8 cellular contexts compared by ENCODE assay signal in genomic region chr15:51227967-51228783, GRCh38.
A peak's percentile ranks its signal among the peaks of the same experiment; 100 is the strongest.
DNase-seq lines count a peak whose midpoint lies in the region; ATAC-seq and TF ChIP-seq lines count a peak whose summit lies in the region.

No MANE protein-coding gene starts in this region.

- H3K9me3 ChIP-seq in BLaER1 (no peaks in the 10 kb centered on the region), OCI-LY3 (ENCODE audit: insufficient read depth, low read length) (no peaks in the 10 kb centered on the region)

- H3K79me2 ChIP-seq in OCI-LY3 (ENCODE audit: low read length): no peaks in the 10 kb centered on the region

- ATAC-seq in GM18907 (IDR thresholded peaks at IDR 0.05; ENCODE audit: unreplicated experiment): peak; percentile 91
- ATAC-seq in HG03045 (IDR thresholded peaks at IDR 0.05; ENCODE audit: unreplicated experiment): peak; percentile 81
- ATAC-seq in left colon: no peak

- H3K9me3 Mint-ChIP-seq in type B pancreatic cell: no peaks in the 10 kb centered on the region

- H3K4me3 Mint-ChIP-seq in type B pancreatic cell: no peak overlapping the region

- peak overlapping the region; percentile 55 for H3K4me2 ChIP-seq in BLaER1
- H3K4me2 ChIP-seq in OCI-LY3 (ENCODE audit: low read length): peak overlapping the region; percentile 61

- H2AFZ ChIP-seq in OCI-LY3 (ENCODE audit: low read depth, low read length): no peak overlapping the region

- H3K4me3 ChIP-seq in BLaER1 (no peak overlapping the region), OCI-LY3 (ENCODE audit: low read length) (0 out of 2 replicates have a peak overlapping the region, but pooled peaks have one; percentile 5)

- H3K27ac Mint-ChIP-seq in type B pancreatic cell: no peak overlapping the region

- H3K9ac ChIP-seq in BLaER1 (no peak overlapping the region), OCI-LY3 (ENCODE audit: low read length) (no peak overlapping the region)

- H3K4me1 ChIP-seq in BLaER1 (peaks cover 14% of the 10 kb centered on the region), OCI-LY3 (ENCODE audit: low read length) (peaks cover 18% of the 10 kb centered on the region)

- H3K4me1 Mint-ChIP-seq in type B pancreatic cell (ENCODE audit: unreplicated experiment): no peaks in the 10 kb centered on the region

- intact Hi-C loops in left colon (cut with DNase I, micrococcal nuclease): no loop called here

- no peaks in the 10 kb centered on the region for H3K27me3 Mint-ChIP-seq in type B pancreatic cell

- TF ChIP-seq CTCF in OCI-LY3 (IDR thresholded peaks at IDR 0.05; ENCODE audit: low read depth, low read length): no peak
- TF ChIP-seq CTCF in type B pancreatic cell (conservative IDR thresholded peaks at IDR 0.05): no peak

- H3K27me3 ChIP-seq in BLaER1 (no peaks in the 10 kb centered on the region), OCI-LY3 (ENCODE audit: low read depth, low read length) (0 out of 2 replicates have a peak, but pooled peaks cover 6% of the 10 kb centered on the region)

- DNase-seq in epidermal melanocyte (ENCODE audit: insufficient read length, low spot score): peak; percentile 38
- DNase-seq in pulmonary artery endothelial cell (ENCODE audit: low read depth, low spot score): peak; percentile 7
- no peak for DNase-seq in left colon
- DNase-seq in type B pancreatic cell (ENCODE audit: extremely low spot score, unreplicated experiment): no peak

- no peaks in the 10 kb centered on the region for H3K36me3 Mint-ChIP-seq in type B pancreatic cell

- H4K20me1 ChIP-seq in BLaER1: no peaks in the 10 kb centered on the region
- no peaks in the 10 kb centered on the region for H4K20me1 ChIP-seq in OCI-LY3 (ENCODE audit: insufficient read depth, low read length)

- H3K36me3 ChIP-seq in BLaER1 (no peaks in the 10 kb centered on the region), OCI-LY3 (replicated peaks; ENCODE audit: low read depth, low read length) (no peaks in the 10 kb centered on the region)

- H3K27ac ChIP-seq in BLaER1 (peak overlapping the region; percentile 47; the same call in 1 of the 2 replicates), OCI-LY3 (ENCODE audit: low read length) (no peak overlapping the region)

Comparison
In these comparisons a context has a peak if more than half of its experiments do, and no peak if none do; other contexts are left out.
1. DNase-seq: peak in epidermal melanocyte (single experiment) and pulmonary artery endothelial cell (single experiment); none in left colon (0 of 2) and type B pancreatic cell (single experiment).